In genomic region chrX:63373012-63373411, GRCh38 we compare ENCODE assay signal across 1 cellular context.
TF ChIP-seq lines count a peak whose summit lies in the region.

No MANE protein-coding gene starts in this region.

TF ChIP-seq in HEK293, 187 proteins besides CTCF, POLR2A, EP300 and RAD21 (continued from another document):
- 0 out of 2 replicates have a peak, but pooled peaks have one; percentile 20 for TF ChIP-seq REST (tag by site-specific recombination; IDR thresholded peaks at IDR 0.05)
